ENCODE assay signal across 9 cellular contexts in genomic region chr12:124309231-124309630, GRCh38. TPM values are rescaled to one million over a fixed set of nuclear protein-coding genes. Genes with fewer than 3 reads are reported as not detected.
"Had no signal": no experiment of that assay in that cellular context is flagged by ENCODE, and none has a peak within 500 bp of the region (broad histone marks: within the 10 kb centered on the region; RNA-seq: fewer than 3 reads in every experiment).

No MANE protein-coding gene starts in this region.

- FAIRE-seq: H1, H54, HTR-8/SVneo, K562 had no signal

- H2AFZ ChIP-seq: GM23338 had no signal

- H3K4me3 Mint-ChIP-seq: GM23338, H9 had no signal

- ATAC-seq: GM23338, K562 had no signal

- H3K9me3 Mint-ChIP-seq: GM23338, H9 had no signal

- DNase-seq: H9, HCEC 1CT, IMR-90 had no signal

- H3K4me2 ChIP-seq: GM23338 had no signal

- H3K4me1 Mint-ChIP-seq: GM23338, H9 had no signal

- H3K27ac Mint-ChIP-seq: GM23338 had no signal

- H3K4me3 ChIP-seq: GM23338, K562 had no signal

RNA-seq across cellular contexts. Expression of gene RFLNA, which starts 14.3 kb away (rescaled TPM):
- total RNA-seq: HT-29, IMR-90, K562 had no signal
